ENCODE assay signal across 11 cellular contexts in genomic region chr20:2713285-2713684, GRCh38. TPM values are rescaled to one million over a fixed set of nuclear protein-coding genes. Genes with fewer than 3 reads are reported as not detected.
A peak's percentile ranks its signal among the peaks of the same experiment; 100 is the strongest.
DNase-seq lines count a peak whose midpoint lies in the region; ATAC-seq and TF ChIP-seq lines count a peak whose summit lies in the region.
"Had no signal": no experiment of that assay in that cellular context is flagged by ENCODE, and none has a peak within 500 bp of the region (broad histone marks: within the 10 kb centered on the region; RNA-seq: fewer than 3 reads in every experiment).

No MANE protein-coding gene starts in this region.

- H3K9ac ChIP-seq in SK-N-SH: no peak overlapping the region
- H3K9ac ChIP-seq in Karpas-422 (ENCODE audit: low read length): no peak overlapping the region
- H3K9ac ChIP-seq in colonic mucosa (ENCODE audit: low read depth in 2 of 2, low read length in 2 of 2): no peak overlapping the region

- TF ChIP-seq CTCF in SK-N-SH (IDR thresholded peaks at IDR 0.05) (peak; percentile 27; the same call in 1 of the 2 replicates), astrocyte of the spinal cord (IDR thresholded peaks at IDR 0.05; ENCODE audit: low read depth, low read length) (peak; percentile 21), colonic mucosa (IDR thresholded peaks at IDR 0.05) (no peak)

- DNase-seq in SK-N-SH (no peak), Karpas-422 (peak; percentile 84), astrocyte of the spinal cord (ENCODE audit: low read depth, low spot score) (no peak), renal cortical epithelial cell (ENCODE audit: low read depth) (peak; percentile 5), NCI-H1694 (lab: John Stamatoyannopoulos, UW) (no peak), DMS153 (lab: John Stamatoyannopoulos, UW) (no peak), colonic mucosa (no peak)
- DNase-seq: C1 segment of cervical spinal cord had no signal

- H3K9me3 ChIP-seq in SK-N-SH: peaks cover 12% of the 10 kb centered on the region
- peaks cover 7% of the 10 kb centered on the region; the same call in 1 of the 2 replicates for H3K9me3 ChIP-seq in Karpas-422 (ENCODE audit: low read length)
- no peaks in the 10 kb centered on the region for H3K9me3 ChIP-seq in colonic mucosa
- H3K9me3 ChIP-seq: vagina had no signal

- H4K20me1 ChIP-seq in SK-N-SH (ENCODE audit: insufficient read depth) (no peaks in the 10 kb centered on the region), Karpas-422 (ENCODE audit: insufficient read depth, low read depth, low read length) (no peaks in the 10 kb centered on the region)

- POLR2A ChIA-PET in SK-N-SH (lab: Yijun Ruan, JAX): no interaction called here

- H3F3A ChIP-seq in SK-N-SH (replicated peaks; ENCODE audit: insufficient read depth): peaks cover 3% of the 10 kb centered on the region

- no peak overlapping the region for H2AFZ ChIP-seq in SK-N-SH (ENCODE audit: low read depth)
- H2AFZ ChIP-seq in Karpas-422 (ENCODE audit: low read length): no peak overlapping the region

- CTCF ChIA-PET in SK-N-SH (lab: Yijun Ruan, JAX): interaction anchor here (0.7 to 1.8 kb wide), 5 partner anchors 15 to 261 kb away, joined by 3 to 5 read pairs (median 4); no protein-coding TSS in a partner anchor

- no peaks in the 10 kb centered on the region for H3K79me2 ChIP-seq in SK-N-SH (ENCODE audit: insufficient read depth)
- no peaks in the 10 kb centered on the region for H3K79me2 ChIP-seq in Karpas-422 (ENCODE audit: low read length)

- H3K9me2 ChIP-seq in SK-N-SH (no peaks in the 10 kb centered on the region), Karpas-422 (replicated peaks; ENCODE audit: insufficient read depth, low read length) (no peaks in the 10 kb centered on the region)

- H3K36me3 ChIP-seq in SK-N-SH (replicated peaks in 1 of 2; ENCODE audit: control insufficient read depth in 1 of 2, insufficient read depth in 2 of 2, low read length in 1 of 2) (peaks cover 0 to 11% of the 10 kb centered on the region in 2 experiments), Karpas-422 (ENCODE audit: insufficient read depth, low read length) (no peaks in the 10 kb centered on the region), colonic mucosa (no peaks in the 10 kb centered on the region)
- H3K36me3 ChIP-seq: vagina had no signal

- 69% methylated on average over 3 of the region's 3 CpGs for WGBS in SK-N-SH (ENCODE audit: low lambda C conversion rate)

- TF ChIP-seq RAD21 in SK-N-SH (IDR thresholded peaks at IDR 0.05; ENCODE audit: low read length): peak; percentile 33

- no peak overlapping the region for H3K4me3 ChIP-seq in SK-N-SH (ENCODE audit: low read depth in 2 of 2, low read length in 1 of 2)
- H3K4me3 ChIP-seq in Karpas-422 (ENCODE audit: low read length): no peak overlapping the region
- H3K4me3 ChIP-seq in astrocyte of the spinal cord (ENCODE audit: low read depth, low read length): no peak overlapping the region
- no peak overlapping the region for H3K4me3 ChIP-seq in colonic mucosa
- H3K4me3 ChIP-seq: vagina had no signal

- H3K4me2 ChIP-seq in SK-N-SH (no peak overlapping the region), Karpas-422 (ENCODE audit: low read depth, low read length, poor library complexity, severe bottlenecking) (peak overlapping the region; percentile 34)

- no peaks in the 10 kb centered on the region for H3K27me3 ChIP-seq in SK-N-SH (ENCODE audit: insufficient read depth)
- no peaks in the 10 kb centered on the region for H3K27me3 ChIP-seq in Karpas-422 (ENCODE audit: low read length)
- H3K27me3 ChIP-seq in colonic mucosa: no peaks in the 10 kb centered on the region
- H3K27me3 ChIP-seq: vagina had no signal

- no peaks in the 10 kb centered on the region for H3K4me1 ChIP-seq in SK-N-SH (ENCODE audit: control insufficient read depth in 1 of 2, insufficient read depth in 2 of 2, low read depth in 1 of 2, low read length in 1 of 2)
- peaks cover 7% of the 10 kb centered on the region for H3K4me1 ChIP-seq in Karpas-422 (ENCODE audit: low read length)
- no peaks in the 10 kb centered on the region for H3K4me1 ChIP-seq in colonic mucosa
- H3K4me1 ChIP-seq: vagina had no signal

- no peak for TF ChIP-seq EP300 in SK-N-SH (IDR thresholded peaks at IDR 0.05; ENCODE audit: borderline replicate concordance in 1 of 2, low read depth in 1 of 2, low read length in 1 of 2)

- intact Hi-C loops in colonic mucosa (cut with DNase I): no loop called here

- in situ Hi-C loops in astrocyte of the spinal cord (cut with HindIII; ENCODE audit: low sequenced_read_pairs): no loop called here

- no peak for ATAC-seq in SK-N-SH treated with all-trans-retinoic acid at 6 μM for 48 hours

- H3K27ac ChIP-seq in SK-N-SH (ENCODE audit: low read depth in 2 of 2, low read length in 1 of 2) (no peak overlapping the region), Karpas-422 (ENCODE audit: low read length) (no peak overlapping the region), colonic mucosa (no peak overlapping the region)
- H3K27ac ChIP-seq: vagina had no signal

TF ChIP-seq in SK-N-SH, 30 proteins besides CTCF, POLR2A, EP300 and RAD21:
- TF ChIP-seq TAF1 (IDR thresholded peaks at IDR 0.05; ENCODE audit: borderline replicate concordance, low read depth, low read length) (no peak), SMC3 (IDR thresholded peaks at IDR 0.05; ENCODE audit: low read depth, low read length) (peak; percentile 9; the same call in 1 of the 2 replicates), MEF2A (IDR thresholded peaks at IDR 0.05; ENCODE audit: borderline replicate concordance, low read depth) (no peak), IRF3 (IDR thresholded peaks at IDR 0.05; ENCODE audit: low read depth, low read length) (no peak), NFIC (IDR thresholded peaks at IDR 0.05; ENCODE audit: borderline replicate concordance) (no peak)
TF ChIP-seq in SK-N-SH: peak in this region for 1.

TF ChIP-seq in SK-N-SH treated with all-trans-retinoic acid at 6 μM for 48 hours, 23 proteins besides CTCF, POLR2A, EP300 and RAD21:
- TF ChIP-seq ZNF565 (CRISPR knock-in tag; conservative IDR thresholded peaks at IDR 0.05; ENCODE audit: low read depth): no peak
- TF ChIP-seq ESRRG (CRISPR knock-in tag; IDR thresholded peaks at IDR 0.05): no peak
- TF ChIP-seq PPARA (CRISPR knock-in tag; IDR thresholded peaks at IDR 0.05; ENCODE audit: borderline replicate concordance): no peak
- TF ChIP-seq TCF4 (CRISPR knock-in tag; IDR thresholded peaks at IDR 0.05; ENCODE audit: borderline replicate concordance): no peak
- no peak for TF ChIP-seq CREB5 (CRISPR knock-in tag; IDR thresholded peaks at IDR 0.05; ENCODE audit: low read depth)
- TF ChIP-seq SNAI2 (CRISPR knock-in tag; IDR thresholded peaks at IDR 0.05): no peak
- TF ChIP-seq POU6F1 (CRISPR knock-in tag; IDR thresholded peaks at IDR 0.05; ENCODE audit: borderline replicate concordance, low read depth): no peak
- no peak for TF ChIP-seq ZC3H10 (CRISPR knock-in tag; IDR thresholded peaks at IDR 0.05)
- no peak for TF ChIP-seq ZFP30 (CRISPR knock-in tag; IDR thresholded peaks at IDR 0.05)
- TF ChIP-seq ZNF70 (CRISPR knock-in tag; IDR thresholded peaks at IDR 0.05): no peak
- TF ChIP-seq ZFP3 (CRISPR knock-in tag; IDR thresholded peaks at IDR 0.05): no peak
- TF ChIP-seq OSR1 (CRISPR knock-in tag; IDR thresholded peaks at IDR 0.05): no peak
- no peak for TF ChIP-seq RARB (CRISPR knock-in tag; IDR thresholded peaks at IDR 0.05)
- TF ChIP-seq CSDC2 (CRISPR knock-in tag; IDR thresholded peaks at IDR 0.05): no peak
- TF ChIP-seq ARNTL (CRISPR knock-in tag; IDR thresholded peaks at IDR 0.05; ENCODE audit: borderline replicate concordance, low read depth): no peak
- TF ChIP-seq ZNF8 (CRISPR knock-in tag; IDR thresholded peaks at IDR 0.05): no peak

RNA-seq across cellular contexts. Expression of gene EBF4, which starts 20.7 kb away (rescaled TPM):
- polyA plus RNA-seq in SK-N-SH (2012; rRNA removed): 15.9 and 20.6 TPM in 2 replicates
- 8.4 and 13.2 TPM in 2 replicates for polyA plus RNA-seq in SK-N-SH (2012; cell fraction: cytosol; rRNA removed)
- 103 and 177 TPM in 2 replicates for polyA plus RNA-seq in SK-N-SH (2012; cell fraction: nucleus; rRNA removed)
- 6.5 and 12.8 TPM in 2 replicates for total RNA-seq in Karpas-422 (2014; rRNA removed; shearing (Covaris generic); ENCODE audit: low replicate concordance)
- total RNA-seq in renal cortical epithelial cell (2.6 and 5.1 TPM in 2 replicates), colonic mucosa (1 to 10 TPM; 2.0 to 7.5 TPM)
- total RNA-seq: HT1080 had no signal

RNA-seq across cellular contexts. Expression of gene IDH3B, which starts 49.3 kb away (rescaled TPM):
- 233 and 268 TPM in 2 replicates for polyA plus RNA-seq in SK-N-SH (2012; rRNA removed)
- 158 and 196 TPM in 2 replicates for polyA plus RNA-seq in SK-N-SH (2012; cell fraction: cytosol; rRNA removed)
- 526 and 663 TPM in 2 replicates for polyA plus RNA-seq in SK-N-SH (2012; cell fraction: nucleus; rRNA removed)
- 83.7 and 129 TPM in 2 replicates for total RNA-seq in Karpas-422 (2014; rRNA removed; shearing (Covaris generic); ENCODE audit: low replicate concordance)
- total RNA-seq in renal cortical epithelial cell (72.9 and 104 TPM in 2 replicates), colonic mucosa (100 to 1,000 TPM; 117 to 140 TPM)

Comparison
In these comparisons a context has a peak if more than half of its experiments do, and no peak if none do; other contexts are left out.
1. DNase-seq: peak in Karpas-422 (single experiment) and renal cortical epithelial cell (single experiment); none in SK-N-SH (single experiment), astrocyte of the spinal cord (single experiment), NCI-H1694 (single experiment), DMS153 (single experiment) and colonic mucosa (single experiment).